8 cellular contexts compared by ENCODE assay signal in genomic region chr22:38016182-38017078, GRCh38. TPM values are rescaled to one million over a fixed set of nuclear protein-coding genes. Genes with fewer than 3 reads are reported as not detected.
DNase-seq lines count a peak whose midpoint lies in the region; ATAC-seq and TF ChIP-seq lines count a peak whose summit lies in the region.

No MANE protein-coding gene starts in this region.

- peak overlapping the region; percentile 88 to 93 for H3K27ac ChIP-seq in breast epithelium

- CTCF ChIA-PET in HEK293T (lab: Yijun Ruan, JAX) = no interaction called here

- no peak overlapping the region for H3K27ac Mint-ChIP-seq in natural killer cell treated with Interleukin-12 subunit alpha and Interleukin-12 subunit beta and Interleukin-15 and Interleukin-18, amount 100 ng/mL, for 72 hours

- H3K36me3 ChIP-seq in HAP-1 (replicated peaks) (no peaks in the 10 kb centered on the region), breast epithelium (no peaks in the 10 kb centered on the region)

- H3K9me3 Mint-ChIP-seq in natural killer cell treated with Interleukin-12 subunit alpha and Interleukin-12 subunit beta and Interleukin-15 and Interleukin-18, amount 100 ng/mL, for 72 hours = no peaks in the 10 kb centered on the region

- H3K4me3 ChIP-seq in HAP-1 = no peak overlapping the region
- H3K4me3 ChIP-seq in breast epithelium = peak overlapping the region in 2 of 3 donors; percentile 25 to 42

- POLR2A ChIA-PET in HEK293T (lab: Yijun Ruan, JAX) = no interaction called here

- H3K4me3 Mint-ChIP-seq in natural killer cell treated with Interleukin-12 subunit alpha and Interleukin-12 subunit beta and Interleukin-15 and Interleukin-18, amount 100 ng/mL, for 72 hours = no peak overlapping the region

- intact Hi-C loops in breast epithelium (cut with DNase I; ENCODE audit: low total_unique reads) = loop anchor here (5.0 kb wide), 1 partner anchor 374 kb away; no protein-coding TSS in a partner anchor

- no peak for TF ChIP-seq POLR2A in breast epithelium (IDR thresholded peaks at IDR 0.05)

- TF ChIP-seq CTCF in breast epithelium (IDR thresholded peaks at IDR 0.05) = no peak
- no peak for TF ChIP-seq CTCF in GM13976 (IDR thresholded peaks at IDR 0.05; ENCODE audit: borderline replicate concordance, control extremely low read depth, extremely low read depth, insufficient read depth, missing control alignments)

- no peak for ATAC-seq in natural killer cell treated with Interleukin-12 subunit alpha and Interleukin-12 subunit beta and Interleukin-15 and Interleukin-18, amount 100 ng/mL, for 72 hours
- ATAC-seq in HG03196 (IDR thresholded peaks at IDR 0.05; ENCODE audit: unreplicated experiment) = no peak

- no peaks in the 10 kb centered on the region for H3K27me3 Mint-ChIP-seq in natural killer cell treated with Interleukin-12 subunit alpha and Interleukin-12 subunit beta and Interleukin-15 and Interleukin-18, amount 100 ng/mL, for 72 hours

- in situ Hi-C loops in HAP-1 (cut with MboI; ENCODE audit: low sequenced_read_pairs) = no loop called here
- in situ Hi-C loops in GM13976 (cut with MboI; ENCODE audit: low sequenced_read_pairs, unreplicated experiment) = no loop called here

- no peaks in the 10 kb centered on the region for H3K36me3 Mint-ChIP-seq in natural killer cell treated with Interleukin-12 subunit alpha and Interleukin-12 subunit beta and Interleukin-15 and Interleukin-18, amount 100 ng/mL, for 72 hours

- H3K27me3 ChIP-seq in HAP-1 (ENCODE audit: low read depth) (0 out of 2 replicates have a peak, but pooled peaks cover 3% of the 10 kb centered on the region), breast epithelium (no peaks in the 10 kb centered on the region)

- DNase-seq in HAP-1 (ENCODE audit: low spot score in 2 of 2) = peak; percentile 21 to 57
- DNase-seq in breast epithelium (ENCODE audit: low spot score in 2 of 2) = peak; percentile 88 to 91
- DNase-seq in hypothalamus (lab: John Stamatoyannopoulos, UW) = peak in 50 of 51 donors; percentile 21 to 94 (median 80)
- peak; percentile 49 for DNase-seq in retina
- DNase-seq in GM13976 (ENCODE audit: low spot score) = no peak
- no peak for DNase-seq in natural killer cell treated with Interleukin-12 subunit alpha and Interleukin-12 subunit beta and Interleukin-15 and Interleukin-18, amount 100 ng/mL, for 72 hours (ENCODE audit: low spot score)
- DNase-seq in HEK293T (ENCODE audit: extremely low spot score) = no peak

- peaks cover 10 to 15% of the 10 kb centered on the region in 2 donors for H3K4me1 Mint-ChIP-seq in natural killer cell treated with Interleukin-12 subunit alpha and Interleukin-12 subunit beta and Interleukin-15 and Interleukin-18, amount 100 ng/mL, for 72 hours (ENCODE audit: low read depth in 2 of 2)

- no peaks in the 10 kb centered on the region for H3K9me3 ChIP-seq in HAP-1
- H3K9me3 ChIP-seq in breast epithelium = no peaks in the 10 kb centered on the region

- H3K4me1 ChIP-seq in HAP-1 = no peaks in the 10 kb centered on the region
- H3K4me1 ChIP-seq in breast epithelium = peaks cover 10 to 18% of the 10 kb centered on the region in 2 donors

TF ChIP-seq in HEK293T, 16 proteins besides CTCF, POLR2A, EP300 and RAD21:
- TF ChIP-seq SP1 (IDR thresholded peaks at IDR 0.05) (no peak), BHLHE40 (IDR thresholded peaks at IDR 0.05; ENCODE audit: borderline replicate concordance) (no peak), FOXA1 (IDR thresholded peaks at IDR 0.05) (no peak), TARDBP (IDR thresholded peaks at IDR 0.05) (no peak), FOXM1 (IDR thresholded peaks at IDR 0.05; ENCODE audit: borderline replicate concordance) (no peak), PKNOX1 (IDR thresholded peaks at IDR 0.05) (no peak), HDGF (IDR thresholded peaks at IDR 0.05; ENCODE audit: borderline replicate concordance) (no peak), ARNT (IDR thresholded peaks at IDR 0.05) (no peak), ELF4 (IDR thresholded peaks at IDR 0.05) (no peak), L3MBTL2 (conservative IDR thresholded peaks at IDR 0.05) (no peak)

RNA-seq across cellular contexts. Expression of gene SOX10, which starts 32.1 kb away (rescaled TPM):
- total RNA-seq in breast epithelium = 100 to 1,000 TPM in 1 of 3 donors, 10 to 100 TPM in 1, under 1 TPM in 1; 0.16 to 101 (median 24.9) TPM
- not detected for total RNA-seq in natural killer cell treated with Interleukin-12 subunit alpha and Interleukin-12 subunit beta and Interleukin-15 and Interleukin-18, amount 100 ng/mL, for 72 hours

RNA-seq across cellular contexts. Expression of gene PICK1, which starts 40.8 kb away (rescaled TPM):
- total RNA-seq in breast epithelium = 10 to 100 TPM; 42.0 to 61.3 (median 49.9) TPM
- 10 to 100 TPM; 14.8 to 18.8 TPM for total RNA-seq in natural killer cell treated with Interleukin-12 subunit alpha and Interleukin-12 subunit beta and Interleukin-15 and Interleukin-18, amount 100 ng/mL, for 72 hours

Comparison
In these comparisons a context has a peak if more than half of its experiments do, and no peak if none do; other contexts are left out.
1. DNase-seq: peak in HAP-1 (2 of 2), breast epithelium (2 of 2), hypothalamus (50 of 51) and retina (single experiment); none in GM13976 (single experiment), natural killer cell treated with Interleukin-12 subunit alpha and Interleukin-12 subunit beta and Interleukin-15 and Interleukin-18, amount 100 ng/mL, for 72 hours (single experiment) and HEK293T (single experiment).